Comparison of ENCODE assay signal across 1 cellular context in the genomic region with DNA sequence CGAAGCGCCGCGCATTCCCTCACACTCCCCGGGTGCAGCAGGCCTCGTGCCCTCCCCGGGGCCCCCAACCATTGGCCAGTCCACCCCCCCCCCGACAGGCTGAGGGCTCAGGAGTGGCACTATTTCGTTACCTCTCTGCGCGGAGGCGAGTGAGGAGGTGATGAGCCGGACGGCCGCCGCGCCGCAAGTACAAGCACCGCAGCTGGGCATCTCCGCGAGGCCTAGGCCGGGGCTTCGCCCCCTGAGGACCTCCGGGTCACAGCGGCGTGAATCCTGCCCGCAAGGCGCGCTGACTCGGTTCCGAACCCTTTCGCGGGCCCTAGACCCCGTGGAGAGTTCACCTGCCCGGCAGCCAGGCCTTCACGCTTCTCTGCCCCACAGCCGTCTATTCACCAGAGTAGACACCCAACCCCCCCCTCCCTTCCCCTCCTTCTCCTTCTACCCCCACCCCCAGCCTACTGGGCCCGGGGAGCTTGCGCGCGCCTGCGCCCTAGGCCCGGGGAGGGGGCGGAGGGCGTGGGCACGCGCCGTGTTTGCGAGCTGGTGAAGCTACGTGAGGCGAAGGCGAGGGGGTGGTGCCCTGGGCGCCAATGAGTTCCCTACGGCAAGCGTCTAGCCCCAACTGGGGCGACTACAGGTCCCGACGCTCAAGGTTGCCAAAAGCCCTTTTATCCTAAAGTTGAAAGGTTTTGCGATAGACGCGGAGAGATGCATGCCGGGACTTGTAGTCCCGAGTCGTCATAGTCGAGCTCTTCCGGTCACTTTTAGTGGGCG.
TF ChIP-seq lines count a peak whose summit lies in the region.

Gene CLPX (minus strand): TSS at position 399 of the 774 bp plus-strand sequence. CDS start 189 bp downstream, at position 210.

TF ChIP-seq in IMR-90, 13 proteins besides CTCF, POLR2A, EP300 and RAD21 (continued from another document):
- no peak for TF ChIP-seq ELK1 (IDR thresholded peaks at IDR 0.05; ENCODE audit: borderline replicate concordance, low read depth, low read length)
- no peak for TF ChIP-seq FOS (IDR thresholded peaks at IDR 0.05; ENCODE audit: low read depth, low read length)
- peak; percentile 84; the same call in 1 of the 2 replicates for TF ChIP-seq MAZ (IDR thresholded peaks at IDR 0.05; ENCODE audit: borderline replicate concordance, low read depth, low read length)
- no peak for TF ChIP-seq NFE2L2 (IDR thresholded peaks at IDR 0.05; ENCODE audit: low read depth, low read length)
